Comparison of ENCODE assay signal across 21 cellular contexts in genomic region chr9:120608421-120608820, GRCh38. TPM values are rescaled to one million over a fixed set of nuclear protein-coding genes. Genes with fewer than 3 reads are reported as not detected.
DNase-seq lines count a peak whose midpoint lies in the region; ATAC-seq, FAIRE-seq and TF ChIP-seq lines count a peak whose summit lies in the region.
"Had no signal": no experiment of that assay in that cellular context is flagged by ENCODE, and none has a peak within 500 bp of the region (broad histone marks: within the 10 kb centered on the region; RNA-seq: fewer than 3 reads in every experiment).

No MANE protein-coding gene starts in this region.

- peak; percentile 88 for ATAC-seq in foreskin keratinocyte
- ATAC-seq: Right ventricle myocardium inferior had no signal

- CTCF ChIA-PET in RWPE1 (lab: Yijun Ruan, JAX) (no interaction called here), A673 (lab: Charles Lee) (no interaction called here)

- H3K4me3 ChIP-seq in hepatocyte (no peak overlapping the region), A673 (ENCODE audit: low read depth, low read length, poor library complexity, severe bottlenecking) (no peak overlapping the region), dorsolateral prefrontal cortex (no peak overlapping the region)
- H3K4me3 ChIP-seq: PC-9 had no signal

- H3K4me1 ChIP-seq in foreskin keratinocyte (peaks cover 57% of the 10 kb centered on the region), hepatocyte (ENCODE audit: insufficient read depth) (no peaks in the 10 kb centered on the region), A673 (ENCODE audit: insufficient read depth, low read length, poor library complexity, severe bottlenecking) (no peaks in the 10 kb centered on the region)
- H3K4me1 ChIP-seq: BE2C had no signal

- DNase-seq in CD14-positive monocyte (ENCODE audit: low spot score) (no peak), H54 (ENCODE audit: insufficient read length, low spot score) (no peak), RWPE1 (ENCODE audit: low spot score) (peak; percentile 39), foreskin keratinocyte (peak; percentile 84 to 93), hepatocyte (ENCODE audit: low spot score) (no peak), mucosa of gallbladder (ENCODE audit: low spot score) (no peak), A673 (ENCODE audit: low spot score) (no peak), dorsolateral prefrontal cortex (no peak)
- DNase-seq: BE2C; Calu3; CD4-positive, alpha-beta memory T cell; DMS53; H9; MM.1S; NCI-H1092; NCI-H1436 treated with DMSO at 0.1 percent for 48 hours; NCI-H2029 treated with DMSO at 0.1 percent for 48 hours; NCI-H2171 treated with DMSO at 0.1 percent for 48 hours; NCI-H774; PC-9 had no signal

- no peaks in the 10 kb centered on the region for H3K9me3 Mint-ChIP-seq in CD14-positive monocyte
- H3K9me3 Mint-ChIP-seq: CD4-positive, alpha-beta memory T cell; H9 had no signal

- H3K27ac Mint-ChIP-seq in CD14-positive monocyte, result peak overlapping the region in 4 of 7 donors; percentile 8 to 64 (median 11)
- H3K27ac Mint-ChIP-seq: CD4-positive, alpha-beta memory T cell; H9 had no signal

- H3K27ac ChIP-seq in RWPE1, result no peak overlapping the region
- peak overlapping the region; percentile 70 for H3K27ac ChIP-seq in foreskin keratinocyte
- no peak overlapping the region for H3K27ac ChIP-seq in hepatocyte
- no peak overlapping the region for H3K27ac ChIP-seq in A673 (ENCODE audit: low read depth, low read length, poor library complexity, severe bottlenecking)
- H3K27ac ChIP-seq in dorsolateral prefrontal cortex, result peak overlapping the region in 2 of 59 donors; percentile 7 to 34

- intact Hi-C loops in CD14-positive monocyte (cut with micrococcal nuclease), result no loop called here
- intact Hi-C loops in A673 (cut with micrococcal nuclease; ENCODE audit: unreplicated experiment), result no loop called here
- intact Hi-C loops in dorsolateral prefrontal cortex (cut with DNase I), result loop anchor here in 1 of 2 donors (10.0 kb wide), 1 partner anchor 246 kb away; no protein-coding TSS in a partner anchor

- H3K4me2 ChIP-seq in hepatocyte, result no peak overlapping the region
- H3K4me2 ChIP-seq: PC-9 had no signal

- no peaks in the 10 kb centered on the region for H3K27me3 Mint-ChIP-seq in CD14-positive monocyte (ENCODE audit: low read depth in 3 of 3)
- H3K27me3 Mint-ChIP-seq: CD4-positive, alpha-beta memory T cell had no signal

- H3K36me3 Mint-ChIP-seq in CD14-positive monocyte, result peaks cover 75 to 81% of the 10 kb centered on the region in 2 donors

- FAIRE-seq in H54 (lab: Jason Lieb, UNC), result peak; percentile 99

- no peak for TF ChIP-seq POLR2A in H54 (IDR thresholded peaks at IDR 0.05; ENCODE audit: low read depth, low read length)

- no peaks in the 10 kb centered on the region for H3K36me3 ChIP-seq in hepatocyte (replicated peaks; ENCODE audit: insufficient read depth, low read depth)
- peaks cover 4% of the 10 kb centered on the region for H3K36me3 ChIP-seq in A673 (ENCODE audit: insufficient read depth, low read length, poor library complexity, severe bottlenecking)
- H3K36me3 ChIP-seq: BE2C had no signal

- H3K9me2 ChIP-seq in hepatocyte (replicated peaks; ENCODE audit: insufficient read depth), result no peaks in the 10 kb centered on the region

- no peaks in the 10 kb centered on the region for H3K9me3 ChIP-seq in hepatocyte (ENCODE audit: low read depth)
- no peaks in the 10 kb centered on the region for H3K9me3 ChIP-seq in A673 (ENCODE audit: low read depth, low read length, poor library complexity, severe bottlenecking)
- H3K9me3 ChIP-seq: BE2C had no signal

- H2AFZ ChIP-seq in hepatocyte, result no peak overlapping the region
- H2AFZ ChIP-seq: PC-9 had no signal

- POLR2A ChIA-PET in RWPE1 (lab: Yijun Ruan, JAX; ENCODE audit: low non-redundant PET) (no interaction called here), A673 (lab: Charles Lee; ENCODE audit: low non-redundant PET) (no interaction called here)

- no peaks in the 10 kb centered on the region for H3K79me2 ChIP-seq in hepatocyte

- BruUV-seq in A673 (replicated peaks; lab: Mats Ljungman, UMichigan), result no TSS peak

- no peak overlapping the region for H3K4me3 Mint-ChIP-seq in CD14-positive monocyte
- H3K4me3 Mint-ChIP-seq: CD4-positive, alpha-beta memory T cell; H9 had no signal

- H4K20me1 ChIP-seq in hepatocyte (ENCODE audit: insufficient read depth, poor library complexity, severe bottlenecking), result no peaks in the 10 kb centered on the region

- TF ChIP-seq CTCF in CD14-positive monocyte (IDR thresholded peaks at IDR 0.05) (no peak), RWPE1 (conservative IDR thresholded peaks at IDR 0.05; ENCODE audit: low read depth) (no peak), foreskin keratinocyte (conservative IDR thresholded peaks at IDR 0.05) (no peak), hepatocyte (IDR thresholded peaks at IDR 0.05; ENCODE audit: poor library complexity) (no peak), A673 (conservative IDR thresholded peaks at IDR 0.05; ENCODE audit: low read depth, low read length) (no peak), dorsolateral prefrontal cortex (IDR thresholded peaks at IDR 0.05 in 54 of 56, conservative IDR thresholded peaks at IDR 0.05 in 2 of 56; ENCODE audit: low read depth in 1 of 56, partially characterized antibody in 56 of 56) (no peak)

- H3K27me3 ChIP-seq in foreskin keratinocyte (no peaks in the 10 kb centered on the region), hepatocyte (no peaks in the 10 kb centered on the region), A673 (replicated peaks; ENCODE audit: insufficient read depth, low read depth, low read length, poor library complexity) (no peaks in the 10 kb centered on the region), dorsolateral prefrontal cortex (no peaks in the 10 kb centered on the region)
- H3K27me3 ChIP-seq: BE2C had no signal

- no peaks in the 10 kb centered on the region for H3K4me1 Mint-ChIP-seq in CD14-positive monocyte
- H3K4me1 Mint-ChIP-seq: CD4-positive, alpha-beta memory T cell; H9 had no signal

RNA-seq across cellular contexts. Expression of gene CDK5RAP2, which starts 28.5 kb away (rescaled TPM):
- 1 to 10 TPM; 2.0 to 6.1 TPM for polyA plus RNA-seq in CD14-positive monocyte
- total RNA-seq in foreskin keratinocyte, result 44.5 and 46.0 TPM in 2 replicates
- 31.8 and 32.3 TPM in 2 replicates for polyA plus RNA-seq in foreskin keratinocyte
- 28.0 and 30.9 TPM in 2 replicates for total RNA-seq in hepatocyte
- polyA plus RNA-seq in hepatocyte, result 23.9 and 28.8 TPM in 2 replicates
- total RNA-seq in mucosa of gallbladder, result 43.3 TPM
- 94.5 and 97.0 TPM in 2 replicates for total RNA-seq in A673 (2021)
- total RNA-seq in dorsolateral prefrontal cortex, result 100 to 1,000 TPM in 7 of 120 experiments, 10 to 100 TPM in 113; 45.9 to 132 (median 71.9) TPM

Comparison
In these comparisons a context has a peak if more than half of its experiments do, and no peak if none do; other contexts are left out.
1. DNase-seq: peak in RWPE1 (single experiment) and foreskin keratinocyte (2 of 2); none in CD14-positive monocyte (single experiment), H54 (single experiment), hepatocyte (single experiment), mucosa of gallbladder (single experiment), A673 (single experiment) and dorsolateral prefrontal cortex (0 of 10).